In genomic region chr15:36323607-36324006, GRCh38 we compare ENCODE assay signal across 18 cellular contexts.
"Had no signal": no experiment of that assay in that cellular context is flagged by ENCODE, and none has a peak within 500 bp of the region (broad histone marks: within the 10 kb centered on the region; RNA-seq: fewer than 3 reads in every experiment).

No MANE protein-coding gene starts in this region.

- H3K36me3 Mint-ChIP-seq: activated naive CD4-positive, alpha-beta T cell treated with anti-CD3 and anti-CD28 coated beads, Interleukin-2, amount 50 U/mL, for 24 hours; naive thymus-derived CD4-positive, alpha-beta T cell; stimulated activated memory B cell treated with anti-CD40 and anti-IgM and Interleukin-4, amounts not matched to agents 10 μg/mL and 1 μg/mL and 100 μg/mL, for 72 hours had no signal

- DNase-seq: activated CD4-positive, alpha-beta T cell treated with anti-CD3 and anti-CD28 coated beads, Interleukin-2, amount 50 U/mL, for 4 hours; activated CD4-positive, CD25-positive, alpha-beta regulatory T cell treated with anti-CD3 and anti-CD28 coated beads, Interleukin-2, amount 50 U/mL, for 72 hours; activated effector memory CD4-positive, alpha-beta T cell treated with Interleukin-2 at 50 U/mL for 16 hours; activated T-cell treated with anti-CD3 and anti-CD28 coated beads, Interleukin-2, amount 50 U/mL, for 24 hours; amniotic stem cell; dermis blood vessel endothelial cell; endodermal cell; erythroblast; left colon; naive thymus-derived CD4-positive, alpha-beta T cell; retina; substantia nigra; trophoblast cell had no signal

- H3K9me3 Mint-ChIP-seq: endodermal cell had no signal

- H3K4me3 Mint-ChIP-seq: activated naive CD4-positive, alpha-beta T cell treated with anti-CD3 and anti-CD28 coated beads, Interleukin-2, amount 50 U/mL, for 24 hours; activated T-cell treated with anti-CD3 and anti-CD28 coated beads, Interleukin-2, amount 50 U/mL, for 24 hours; endodermal cell; naive thymus-derived CD4-positive, alpha-beta T cell; stimulated activated memory B cell treated with anti-CD40 and anti-IgM and Interleukin-4, amounts not matched to agents 10 μg/mL and 1 μg/mL and 100 μg/mL, for 72 hours; T-helper 2 cell treated with Interferon-gamma antibody and Interleukin-4, amounts not matched to agents 5 μg/mL and 100 μg/mL, for 36 hours had no signal

- H3K4me1 Mint-ChIP-seq: activated naive CD4-positive, alpha-beta T cell treated with anti-CD3 and anti-CD28 coated beads, Interleukin-2, amount 50 U/mL, for 24 hours; endodermal cell; naive thymus-derived CD4-positive, alpha-beta T cell; stimulated activated memory B cell treated with anti-CD40 and anti-IgM and Interleukin-4, amounts not matched to agents 10 μg/mL and 1 μg/mL and 100 μg/mL, for 72 hours had no signal

- H3K27ac Mint-ChIP-seq: activated naive CD4-positive, alpha-beta T cell treated with anti-CD3 and anti-CD28 coated beads, Interleukin-2, amount 50 U/mL, for 24 hours; activated T-cell treated with anti-CD3 and anti-CD28 coated beads, Interleukin-2, amount 50 U/mL, for 24 hours; endodermal cell; naive thymus-derived CD4-positive, alpha-beta T cell; stimulated activated memory B cell treated with anti-CD40 and anti-IgM and Interleukin-4, amounts not matched to agents 10 μg/mL and 1 μg/mL and 100 μg/mL, for 72 hours; T-helper 2 cell treated with Interferon-gamma antibody and Interleukin-4, amounts not matched to agents 5 μg/mL and 100 μg/mL, for 36 hours had no signal

- ATAC-seq: left colon; naive thymus-derived CD4-positive, alpha-beta T cell; stimulated activated memory B cell treated with anti-CD40 and anti-IgM and Interleukin-4, amounts not matched to agents 10 μg/mL and 1 μg/mL and 100 μg/mL, for 72 hours had no signal

- H3K4me3 ChIP-seq: breast epithelium, skin epidermis had no signal
